Comparison of ENCODE assay signal across 18 cellular contexts in the genomic region with DNA sequence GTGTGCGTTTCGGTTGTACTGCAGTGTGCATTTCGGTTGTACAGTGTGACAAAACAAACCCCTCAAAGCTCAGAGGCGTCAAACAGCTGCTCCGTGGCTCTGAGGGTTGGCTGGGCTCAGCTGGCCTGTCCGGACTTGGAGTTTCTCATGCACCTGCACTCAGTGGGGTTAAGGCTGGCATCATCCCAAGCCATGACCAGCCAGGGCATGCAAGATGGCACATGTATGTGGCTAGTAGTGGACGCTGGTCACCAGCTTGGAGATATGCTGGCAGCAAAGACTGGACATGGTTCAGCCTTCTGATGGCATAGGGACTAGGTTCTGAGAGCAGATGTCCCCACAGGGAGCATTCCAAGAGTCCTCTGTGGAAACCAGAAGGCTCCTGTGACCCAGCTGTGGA.
A peak's percentile ranks its signal among the peaks of the same experiment; 100 is the strongest.
DNase-seq lines count a peak whose midpoint lies in the region; ATAC-seq and TF ChIP-seq lines count a peak whose summit lies in the region.
"Had no signal": no experiment of that assay in that cellular context is flagged by ENCODE, and none has a peak within 500 bp of the region (broad histone marks: within the 10 kb centered on the region; RNA-seq: fewer than 3 reads in every experiment).

No MANE protein-coding gene starts in this region.

- H2AFZ ChIP-seq in H9 (ENCODE audit: low read length) (no peak overlapping the region), trophoblast cell (ENCODE audit: insufficient read depth, low read length, poor library complexity) (no peak overlapping the region)
- H2AFZ ChIP-seq: PC-9 had no signal

- H3K14ac ChIP-seq in H9 (ENCODE audit: insufficient read depth, low read length) (peak overlapping the region; percentile 5; the same call in 1 of the 2 replicates), trophoblast cell (ENCODE audit: low read length) (no peak overlapping the region)

- H3K23me2 ChIP-seq in H9 (ENCODE audit: insufficient read length, low read depth, low read length, poor library complexity, severe bottlenecking): no peaks in the 10 kb centered on the region

- WGBS in H9 (ENCODE audit: extremely low coverage, insufficient read length, low lambda C conversion rate): no CpG with 5 or more reads among the region's 7 CpGs
- WGBS in endodermal cell (ENCODE audit: insufficient coverage in 1 of 2, insufficient read length in 1 of 2), 2 experiments: 94% methylated on average over 7 of the region's 7 CpGs
- no CpG with 5 or more reads among the region's 7 CpGs for WGBS in trophoblast cell (ENCODE audit: extremely low coverage, insufficient coverage, insufficient read length)

- H2AK5ac ChIP-seq in H9 (ENCODE audit: insufficient read length, low read length): no peak overlapping the region
- no peak overlapping the region for H2AK5ac ChIP-seq in trophoblast cell (ENCODE audit: low read length)

- H3K56ac ChIP-seq in H9 (ENCODE audit: insufficient read length, low read depth, low read length): no peak overlapping the region

- H3K79me1 ChIP-seq in H9 (ENCODE audit: insufficient read depth, low read depth, low read length, poor library complexity, severe bottlenecking) (no peaks in the 10 kb centered on the region), trophoblast cell (ENCODE audit: low read length) (no peaks in the 10 kb centered on the region)

- H3K9me3 ChIP-seq in H9 (ENCODE audit: control insufficient read depth, low read depth, low read length): no peaks in the 10 kb centered on the region
- H3K9me3 ChIP-seq in endodermal cell (ENCODE audit: control insufficient read depth, low read length): no peaks in the 10 kb centered on the region
- peaks cover 4% of the 10 kb centered on the region for H3K9me3 ChIP-seq in trophoblast cell (ENCODE audit: insufficient read depth, low read depth, low read length)
- H3K9me3 ChIP-seq: HAP-1, MG63, SJCRH30 had no signal

- DNase-seq in H9 (no peak), RPMI8226 (peak; percentile 69), endodermal cell (no peak), trophoblast cell (no peak), DMS53 (lab: John Stamatoyannopoulos, UW) (no peak), kidney tubule cell (ENCODE audit: low spot score) (no peak), T-helper 1 cell (no peak)
- DNase-seq: GF-D8, Kasumi-1, MG63, NCI-H1417, NCI-H187, PC-9, SJCRH30 had no signal

- H3K9me3 Mint-ChIP-seq in H9: no peaks in the 10 kb centered on the region
- H3K9me3 Mint-ChIP-seq in endodermal cell: no peaks in the 10 kb centered on the region

- no peak overlapping the region for H3K27ac ChIP-seq in H9 (ENCODE audit: insufficient read length, low read depth, low read length)
- peak overlapping the region; percentile 89 for H3K27ac ChIP-seq in endodermal cell (ENCODE audit: low read depth, low read length)
- no peak overlapping the region for H3K27ac ChIP-seq in trophoblast cell (ENCODE audit: low read depth, low read length)
- H3K27ac ChIP-seq: PC-9, SJCRH30 had no signal

- no peak overlapping the region for H2BK12ac ChIP-seq in H9 (ENCODE audit: insufficient read length, low read depth, low read length)
- no peak overlapping the region for H2BK12ac ChIP-seq in trophoblast cell (ENCODE audit: low read length)

- no peak overlapping the region for H4K12ac ChIP-seq in trophoblast cell (ENCODE audit: low read depth, low read length)

- H3K18ac ChIP-seq in H9 (ENCODE audit: insufficient read length, low read depth, low read length) (peak overlapping the region; percentile 23), trophoblast cell (ENCODE audit: low read length) (no peak overlapping the region)

- no peak for ATAC-seq in GM18909 (IDR thresholded peaks at IDR 0.05; ENCODE audit: poor library complexity, unreplicated experiment)

- H3K4me3 ChIP-seq in endodermal cell (ENCODE audit: low read length) (no peak overlapping the region), trophoblast cell (ENCODE audit: low read depth, low read length) (peak overlapping the region; percentile 25)
- H3K4me3 ChIP-seq: HAP-1, MG63, PC-9, SJCRH30 had no signal

- H3K9ac ChIP-seq in H9 (ENCODE audit: extremely low read depth, insufficient read length, low read length): no peak overlapping the region
- no peak overlapping the region for H3K9ac ChIP-seq in endodermal cell (ENCODE audit: extremely low read depth, low read length, poor library complexity, severe bottlenecking)
- H3K9ac ChIP-seq in trophoblast cell (ENCODE audit: low read length): no peak overlapping the region

- H2BK120ac ChIP-seq in H9 (ENCODE audit: low read depth, low read length, poor library complexity, severe bottlenecking) (no peak overlapping the region), trophoblast cell (ENCODE audit: insufficient read depth, low read length, poor library complexity) (no peak overlapping the region)

- no peak overlapping the region for H4K91ac ChIP-seq in H9 (ENCODE audit: insufficient read length, low read depth, low read length)
- H4K91ac ChIP-seq in trophoblast cell (ENCODE audit: low read depth, low read length): no peak overlapping the region

- no peak overlapping the region for H2BK20ac ChIP-seq in H9 (ENCODE audit: low read depth, low read length, poor library complexity, severe bottlenecking)

- no peaks in the 10 kb centered on the region for H4K20me1 ChIP-seq in H9 (ENCODE audit: control insufficient read depth, insufficient read depth, insufficient read length)

- no peak overlapping the region for H2BK15ac ChIP-seq in H9 (ENCODE audit: low read depth, low read length)

- H3K79me2 ChIP-seq in H9 (ENCODE audit: insufficient read depth, low read length): no peaks in the 10 kb centered on the region
- H3K79me2 ChIP-seq in trophoblast cell (ENCODE audit: control insufficient read depth, insufficient read depth, low read length, poor library complexity): no peaks in the 10 kb centered on the region

- no peaks in the 10 kb centered on the region for H3K36me3 ChIP-seq in endodermal cell (ENCODE audit: control insufficient read depth, insufficient read depth, low read length)
- H3K36me3 ChIP-seq in trophoblast cell (ENCODE audit: control insufficient read depth in 1 of 2, insufficient read depth in 2 of 2, low read length in 2 of 2): no peaks in the 10 kb centered on the region
- H3K36me3 ChIP-seq: HAP-1, MG63, SJCRH30 had no signal

- no peak overlapping the region for H2BK5ac ChIP-seq in H9 (ENCODE audit: insufficient read length, low read length)
- H2BK5ac ChIP-seq in trophoblast cell (ENCODE audit: low read depth, low read length, poor library complexity): no peak overlapping the region

- no peaks in the 10 kb centered on the region for H3K27me3 ChIP-seq in H9 (ENCODE audit: insufficient read depth, low read length)
- no peaks in the 10 kb centered on the region for H3K27me3 ChIP-seq in endodermal cell (ENCODE audit: control insufficient read depth, insufficient read depth, low read length, poor library complexity, severe bottlenecking)
- H3K27me3 ChIP-seq in trophoblast cell (ENCODE audit: insufficient read depth, low read length): no peaks in the 10 kb centered on the region

- TF ChIP-seq CTCF in H9 (conservative IDR thresholded peaks at IDR 0.05) (no peak), endodermal cell (conservative IDR thresholded peaks at IDR 0.05) (no peak)

- peaks cover 63 to 65% of the 10 kb centered on the region in 2 experiments for H3K4me1 Mint-ChIP-seq in H9
- H3K4me1 Mint-ChIP-seq in endodermal cell: peaks cover 54% of the 10 kb centered on the region
- H3K4me1 Mint-ChIP-seq: B cell had no signal

- no peak overlapping the region for H3K4me2 ChIP-seq in H9 (ENCODE audit: insufficient read depth, insufficient read length, low read length)
- H3K4me2 ChIP-seq in trophoblast cell (ENCODE audit: low read length): no peak overlapping the region
- H3K4me2 ChIP-seq: PC-9 had no signal

- no peak overlapping the region for H4K5ac ChIP-seq in H9 (ENCODE audit: insufficient read length, low read depth, low read length)

- H3K23ac ChIP-seq in H9 (ENCODE audit: insufficient read length, low read depth, low read length): no peak overlapping the region
- no peak overlapping the region for H3K23ac ChIP-seq in trophoblast cell (ENCODE audit: low read length)

- H3K27ac Mint-ChIP-seq in H9: 0 out of 7 replicates have a peak overlapping the region, but pooled peaks of 1 of the 3 experiments have one; percentile 86
- no peak overlapping the region for H3K27ac Mint-ChIP-seq in endodermal cell
- H3K27ac Mint-ChIP-seq: B cell, CD14-positive monocyte had no signal

- no peak overlapping the region for H3K4ac ChIP-seq in H9 (ENCODE audit: low read depth, low read length)
- no peak overlapping the region for H3K4ac ChIP-seq in trophoblast cell (ENCODE audit: low read depth, low read length)

- no peaks in the 10 kb centered on the region; a peak in 1 of 7 replicates for H3K36me3 Mint-ChIP-seq in H9 (ENCODE audit: insufficient read depth in 1 of 3, low read depth in 3 of 3)
- H3K36me3 Mint-ChIP-seq in endodermal cell (ENCODE audit: low read depth): no peaks in the 10 kb centered on the region
- H3K36me3 Mint-ChIP-seq: CD14-positive monocyte had no signal

- H3K4me1 ChIP-seq in H9 (ENCODE audit: insufficient read depth, low read length) (peaks cover 33% of the 10 kb centered on the region; the same call in 1 of the 2 replicates), endodermal cell (ENCODE audit: control insufficient read depth, insufficient read depth, low read length) (peaks cover 21% of the 10 kb centered on the region), trophoblast cell (ENCODE audit: control insufficient read depth in 1 of 2, insufficient read depth in 2 of 2, low read length in 2 of 2) (peaks cover 15 to 28% of the 10 kb centered on the region in 2 experiments)

- H3T11ph ChIP-seq in H9 (ENCODE audit: low read length): no peak overlapping the region

- H3K27me3 Mint-ChIP-seq in H9 (ENCODE audit: low read depth) (peaks cover 3% of the 10 kb centered on the region; the same call in 1 of the 2 replicates), endodermal cell (ENCODE audit: insufficient read depth) (no peaks in the 10 kb centered on the region)
- H3K27me3 Mint-ChIP-seq: B cell had no signal

- H3K4me3 Mint-ChIP-seq in H9 (no peak overlapping the region), endodermal cell (no peak overlapping the region)
- H3K4me3 Mint-ChIP-seq: B cell, CD14-positive monocyte had no signal

- no peak overlapping the region for H4K8ac ChIP-seq in H9 (replicated peaks; ENCODE audit: insufficient read length, low read depth, low read length)
- H4K8ac ChIP-seq in trophoblast cell (ENCODE audit: low read depth, low read length): no peak overlapping the region
